In the genomic region with DNA sequence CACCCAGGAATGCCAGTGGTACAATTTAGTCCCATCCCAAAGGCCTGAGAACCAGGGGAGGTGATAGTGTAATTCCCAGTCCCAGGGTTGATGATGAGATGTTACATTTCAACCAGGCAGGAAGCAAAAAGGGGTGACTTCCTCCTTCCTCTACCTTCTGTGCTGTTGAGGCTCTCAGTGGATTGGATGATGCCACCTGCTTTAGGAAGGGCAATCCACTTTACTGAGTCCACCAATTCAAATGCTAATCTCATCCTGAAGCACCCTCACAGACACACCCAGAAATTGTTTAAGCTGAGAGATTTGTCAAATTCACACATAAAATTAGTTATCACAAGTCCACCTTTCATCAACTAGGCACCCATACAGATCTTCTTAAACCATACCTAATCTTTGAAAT, we compare ENCODE assay signal across 28 cellular contexts.
"Had no signal": no experiment of that assay in that cellular context is flagged by ENCODE, and none has a peak within 500 bp of the region (broad histone marks: within the 10 kb centered on the region; RNA-seq: fewer than 3 reads in every experiment).

No MANE protein-coding gene starts in this region.

- H3K4me3 Mint-ChIP-seq: endodermal cell; immature natural killer cell; memory B cell; naive thymus-derived CD4-positive, alpha-beta T cell; nephron progenitor cell; stimulated activated effector memory CD8-positive, alpha-beta T cell treated with anti-CD3 and anti-CD28 coated beads, Interleukin-12 subunit alpha, Interleukin-12 subunit beta, amount 100 ng/mL, for 72 hours; type B pancreatic cell had no signal

- H3K36me3 ChIP-seq: heart left ventricle, left ventricle myocardium inferior, lower lobe of right lung, neutrophil, right lobe of liver, suprapubic skin, thyroid gland, vagina had no signal

- H3K27me3 Mint-ChIP-seq: memory B cell; naive thymus-derived CD4-positive, alpha-beta T cell had no signal

- H3K9me3 ChIP-seq: heart left ventricle, left ventricle myocardium inferior, lower lobe of right lung, neutrophil, psoas muscle, right lobe of liver, suprapubic skin, thyroid gland, vagina had no signal

- H3K9me3 Mint-ChIP-seq: endodermal cell; memory B cell; nephron progenitor cell; stimulated activated effector memory CD8-positive, alpha-beta T cell treated with anti-CD3 and anti-CD28 coated beads, Interleukin-12 subunit alpha, Interleukin-12 subunit beta, amount 100 ng/mL, for 72 hours; type B pancreatic cell had no signal

- H3K4me3 ChIP-seq: coronary artery, heart left ventricle, left ventricle myocardium inferior, lower lobe of right lung, psoas muscle, right lobe of liver, suprapubic skin, thyroid gland, vagina had no signal

- H3K27me3 ChIP-seq: foreskin keratinocyte, neutrophil, right lobe of liver, suprapubic skin, thyroid gland, vagina had no signal

- H3K36me3 Mint-ChIP-seq: immature natural killer cell; memory B cell; naive thymus-derived CD4-positive, alpha-beta T cell; stimulated activated effector memory CD8-positive, alpha-beta T cell treated with anti-CD3 and anti-CD28 coated beads, Interleukin-12 subunit alpha, Interleukin-12 subunit beta, amount 100 ng/mL, for 72 hours; type B pancreatic cell had no signal

- ATAC-seq: foreskin keratinocyte; heart left ventricle; left cardiac atrium; lower lobe of right lung; naive thymus-derived CD4-positive, alpha-beta T cell; psoas muscle; right lobe of liver; stimulated activated effector memory CD8-positive, alpha-beta T cell treated with anti-CD3 and anti-CD28 coated beads, Interleukin-12 subunit alpha, Interleukin-12 subunit beta, amount 100 ng/mL, for 72 hours; stimulated activated naive CD8-positive, alpha-beta T cell treated with anti-CD3 and anti-CD28 coated beads, Interleukin-15, Interleukin-2, amounts not matched to agents 100 U/mL and 50 U/mL, for 24 hours had no signal

- H3K27ac ChIP-seq: coronary artery, foreskin keratinocyte, heart left ventricle, left ventricle myocardium inferior, lower lobe of right lung, neutrophil, psoas muscle, right lobe of liver, suprapubic skin, thyroid gland, vagina had no signal

- FAIRE-seq: endothelial cell of umbilical vein, keratinocyte had no signal

- H3K4me1 ChIP-seq: foreskin keratinocyte, heart left ventricle, left ventricle myocardium inferior, lower lobe of right lung, psoas muscle, suprapubic skin, thyroid gland, vagina had no signal

- H3K4me1 Mint-ChIP-seq: memory B cell; naive thymus-derived CD4-positive, alpha-beta T cell; nephron progenitor cell; stimulated activated effector memory CD8-positive, alpha-beta T cell treated with anti-CD3 and anti-CD28 coated beads, Interleukin-12 subunit alpha, Interleukin-12 subunit beta, amount 100 ng/mL, for 72 hours had no signal

- DNase-seq: effector CD4-positive, alpha-beta T cell; endodermal cell; erythroblast; foreskin keratinocyte; heart left ventricle; hippocampal formation; immature natural killer cell; left cardiac atrium; left ventricle myocardium inferior; lower lobe of right lung; naive thymus-derived CD4-positive, alpha-beta T cell; nephron progenitor cell; psoas muscle; retina; right lobe of liver; stimulated activated CD4-positive, alpha-beta T cell treated with anti-CD3 and anti-CD28 coated beads, Interleukin-4, amount 100 ng/mL, for 1 hour; stimulated activated CD8-positive, alpha-beta memory T cell treated with anti-CD3 and anti-CD28 coated beads, Interleukin-4, amount 100 ng/mL, for 48 hours; stimulated activated naive CD8-positive, alpha-beta T cell treated with anti-CD3 and anti-CD28 coated beads, Interleukin-15, Interleukin-2, amounts not matched to agents 100 U/mL and 50 U/mL, for 24 hours; thyroid gland had no signal

- H3K27ac Mint-ChIP-seq: endodermal cell; immature natural killer cell; memory B cell; naive thymus-derived CD4-positive, alpha-beta T cell; nephron progenitor cell; stimulated activated effector memory CD8-positive, alpha-beta T cell treated with anti-CD3 and anti-CD28 coated beads, Interleukin-12 subunit alpha, Interleukin-12 subunit beta, amount 100 ng/mL, for 72 hours; type B pancreatic cell had no signal
